ENCODE assay signal across 10 cellular contexts in genomic region chr10:118732253-118733194, GRCh38. TPM values are rescaled to one million over a fixed set of nuclear protein-coding genes. Genes with fewer than 3 reads are reported as not detected.
A peak's percentile ranks its signal among the peaks of the same experiment; 100 is the strongest.
DNase-seq lines count a peak whose midpoint lies in the region; ATAC-seq and TF ChIP-seq lines count a peak whose summit lies in the region.
"Had no signal": no experiment of that assay in that cellular context is flagged by ENCODE, and none has a peak within 500 bp of the region (broad histone marks: within the 10 kb centered on the region; RNA-seq: fewer than 3 reads in every experiment).

No MANE protein-coding gene starts in this region.

- DNase-seq in activated CD4-positive, alpha-beta T cell treated with anti-CD3 and anti-CD28 coated beads for 36 hours = peak; percentile 12
- DNase-seq in activated CD4-positive, alpha-beta T cell treated with anti-CD3 and anti-CD28 coated beads for 48 hours = no peak
- no peak for DNase-seq in occipital lobe (lab: John Stamatoyannopoulos, UW)
- DNase-seq in NCI-H1694 treated with DMSO at 0.1 percent for 48 hours (lab: John Stamatoyannopoulos, UW) = no peak
- DNase-seq: activated effector memory CD4-positive, alpha-beta T cell treated with Interleukin-2 at 50 U/mL for 16 hours; stimulated activated CD8-positive, alpha-beta memory T cell treated with anti-CD3 and anti-CD28 coated beads, Interleukin-4, amount 100 ng/mL, for 48 hours had no signal

- H3K27me3 Mint-ChIP-seq in activated CD4-positive, alpha-beta T cell treated with anti-CD3 and anti-CD28 coated beads for 36 hours = peaks cover 2% of the 10 kb centered on the region
- H3K27me3 Mint-ChIP-seq in activated naive CD8-positive, alpha-beta T cell = no peaks in the 10 kb centered on the region

- POLR2A ChIA-PET in activated CD4-positive, alpha-beta T cell treated with anti-CD3 and anti-CD28 coated beads for 36 hours (lab: Charles Lee) = interaction anchor here (0.6 kb wide), 1 partner anchor 22 kb away, joined by 3 read pairs; the partner anchor contains the start of gene CACUL1

- H3K36me3 Mint-ChIP-seq in activated CD4-positive, alpha-beta T cell treated with anti-CD3 and anti-CD28 coated beads for 36 hours (ENCODE audit: low read depth) = peaks cover 9% of the 10 kb centered on the region
- no peaks in the 10 kb centered on the region for H3K36me3 Mint-ChIP-seq in activated naive CD8-positive, alpha-beta T cell

- no peaks in the 10 kb centered on the region for H3K9me3 Mint-ChIP-seq in activated CD4-positive, alpha-beta T cell treated with anti-CD3 and anti-CD28 coated beads for 36 hours (ENCODE audit: low read depth)
- H3K9me3 Mint-ChIP-seq in activated naive CD8-positive, alpha-beta T cell (ENCODE audit: low read depth) = no peaks in the 10 kb centered on the region

- no peaks in the 10 kb centered on the region for H3K36me3 ChIP-seq in neutrophil

- H3K27ac ChIP-seq in neutrophil = peak overlapping the region; percentile 99

- H3K27ac Mint-ChIP-seq in activated CD4-positive, alpha-beta T cell treated with anti-CD3 and anti-CD28 coated beads for 36 hours = no peak overlapping the region
- peak overlapping the region; percentile 41 for H3K27ac Mint-ChIP-seq in activated naive CD8-positive, alpha-beta T cell

- ATAC-seq in activated CD4-positive, alpha-beta T cell treated with anti-CD3 and anti-CD28 coated beads for 36 hours = peak; percentile 73
- peak; percentile 73 for ATAC-seq in HG02870 (IDR thresholded peaks at IDR 0.05; ENCODE audit: unreplicated experiment)
- no peak for ATAC-seq in GM18861 (IDR thresholded peaks at IDR 0.05; ENCODE audit: unreplicated experiment)

- peak overlapping the region in 1 of 2 experiments; percentile 32 for H3K4me3 ChIP-seq in neutrophil (ENCODE audit: low read depth in 1 of 2, low read length in 1 of 2)

- peaks cover 85 to 97% of the 10 kb centered on the region in 2 experiments for H3K4me1 ChIP-seq in neutrophil (ENCODE audit: control insufficient read depth in 1 of 2, insufficient read depth in 1 of 2, low read depth in 1 of 2, low read length in 1 of 2)

- CTCF ChIA-PET in activated CD4-positive, alpha-beta T cell treated with anti-CD3 and anti-CD28 coated beads for 36 hours (lab: Charles Lee) = interaction anchor here (0.7 to 2.2 kb wide), 7 partner anchors 11 to 164 kb away, joined by 3 to 7 read pairs (median 4); partner anchors contain the start of gene CACUL1

- TF ChIP-seq CTCF in neutrophil (IDR thresholded peaks at IDR 0.05) = no peak

- H3K4me1 Mint-ChIP-seq in activated CD4-positive, alpha-beta T cell treated with anti-CD3 and anti-CD28 coated beads for 36 hours = peaks cover 81% of the 10 kb centered on the region
- peaks cover 89% of the 10 kb centered on the region for H3K4me1 Mint-ChIP-seq in activated naive CD8-positive, alpha-beta T cell (ENCODE audit: low read depth)

- H3K4me3 Mint-ChIP-seq in activated CD4-positive, alpha-beta T cell treated with anti-CD3 and anti-CD28 coated beads for 36 hours = peak overlapping the region; percentile 44
- peak overlapping the region; percentile 57 for H3K4me3 Mint-ChIP-seq in activated naive CD8-positive, alpha-beta T cell

- intact Hi-C loops in activated CD4-positive, alpha-beta T cell treated with anti-CD3 and anti-CD28 coated beads for 36 hours (cut with DNase I, micrococcal nuclease) = loop anchor here (1.0 to 10.0 kb wide), 2 partner anchors 22 to 292 kb away; partner anchors contain the start of genes CACUL1 (in 1 of the 2) and NANOS1 (in 1 of the 2)

- H3K9me3 ChIP-seq in neutrophil = no peaks in the 10 kb centered on the region

- H3K27me3 ChIP-seq in neutrophil = no peaks in the 10 kb centered on the region

RNA-seq across cellular contexts. Expression of gene CACUL1, which starts 22.2 kb away (rescaled TPM):
- 10 to 100 TPM; 20.1 to 24.4 TPM for total RNA-seq in activated CD4-positive, alpha-beta T cell treated with anti-CD3 and anti-CD28 coated beads for 36 hours
- 42.4 TPM for total RNA-seq in occipital lobe
